In the genomic region with DNA sequence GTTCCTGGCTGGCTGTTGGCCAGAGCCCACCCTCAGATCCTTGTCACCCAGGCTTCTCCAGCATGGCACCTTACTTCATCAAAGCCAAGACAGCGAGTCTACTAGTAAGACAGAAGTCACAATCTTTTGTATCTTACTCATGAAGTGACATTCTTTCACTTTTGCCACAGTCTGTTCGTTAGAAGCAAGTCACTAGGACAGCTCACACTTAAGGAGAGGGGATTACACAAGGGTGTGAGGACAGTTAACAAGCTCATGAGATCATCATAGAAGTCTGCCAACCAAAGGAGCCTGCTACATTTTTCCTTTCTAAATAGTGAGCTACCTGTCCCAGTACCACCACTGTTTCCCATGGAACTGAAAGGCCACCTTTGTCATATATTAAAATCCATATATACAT, we compare ENCODE assay signal across 24 cellular contexts.
DNase-seq lines count a peak whose midpoint lies in the region; ATAC-seq and TF ChIP-seq lines count a peak whose summit lies in the region.
"Had no signal": no experiment of that assay in that cellular context is flagged by ENCODE, and none has a peak within 500 bp of the region (broad histone marks: within the 10 kb centered on the region; RNA-seq: fewer than 3 reads in every experiment).

No MANE protein-coding gene starts in this region.

- H3K27ac Mint-ChIP-seq in activated CD4-positive, alpha-beta T cell treated with anti-CD3 and anti-CD28 coated beads, Interleukin-2, amount 10 ng/mL, durations not matched to agents 7 days and 5 days = peak overlapping the region; percentile 54
- peak overlapping the region; percentile 49 for H3K27ac Mint-ChIP-seq in CD8-positive, alpha-beta T cell
- H3K27ac Mint-ChIP-seq in WTC11 = peak overlapping the region; percentile 57; the same call in 1 of the 2 replicates
- H3K27ac Mint-ChIP-seq: neural progenitor cell had no signal

- no CpG with 5 or more reads among the region's 2 CpGs for WGBS in mesendoderm (ENCODE audit: extremely low coverage, insufficient coverage, low lambda C conversion rate)
- WGBS in neuronal stem cell (ENCODE audit: extremely low coverage in 2 of 2, insufficient read length in 2 of 2, insufficient replicate concordance in 1 of 2), 2 donors = no CpG with 5 or more reads among the region's 2 CpGs

- no peaks in the 10 kb centered on the region for H3K27me3 Mint-ChIP-seq in activated CD4-positive, alpha-beta T cell treated with anti-CD3 and anti-CD28 coated beads, Interleukin-2, amount 10 ng/mL, durations not matched to agents 7 days and 5 days
- no peaks in the 10 kb centered on the region for H3K27me3 Mint-ChIP-seq in CD8-positive, alpha-beta T cell (ENCODE audit: low read depth)
- H3K27me3 Mint-ChIP-seq in WTC11 (ENCODE audit: low read depth) = no peaks in the 10 kb centered on the region

- no peak overlapping the region for H3K18ac ChIP-seq in mesendoderm (ENCODE audit: low read length)
- no peak overlapping the region for H3K18ac ChIP-seq in neuronal stem cell (ENCODE audit: low read length)

- CTCF ChIA-PET in activated CD4-positive, alpha-beta T cell treated with anti-CD3 and anti-CD28 coated beads, Interleukin-2, amount 10 ng/mL, durations not matched to agents 7 days and 5 days (lab: Charles Lee) = interaction anchor here (0.6 to 1.6 kb wide), 2 partner anchors 9 to 64 kb away, joined by 3 to 4 read pairs; no protein-coding TSS in a partner anchor
- CTCF ChIA-PET in CD8-positive, alpha-beta T cell (lab: Charles Lee) = interaction anchor here (1.4 kb wide), 1 partner anchor 282 kb away, joined by 5 read pairs; no protein-coding TSS in a partner anchor
- CTCF ChIA-PET in WTC11 (lab: Charles Lee) = interaction anchor here (1.8 kb wide), 1 partner anchor 102 kb away, joined by 8 read pairs; no protein-coding TSS in a partner anchor

- H3K23ac ChIP-seq in mesendoderm (ENCODE audit: low read length) (no peak overlapping the region), neuronal stem cell (ENCODE audit: low read depth, low read length, poor library complexity) (no peak overlapping the region)

- H3K4me3 ChIP-seq in CD8-positive, alpha-beta T cell (ENCODE audit: low read depth, low read length) = no peak overlapping the region
- H3K4me3 ChIP-seq in mesendoderm (ENCODE audit: low read length) (no peak overlapping the region), neuronal stem cell (ENCODE audit: low read length in 2 of 2) (no peak overlapping the region)
- H3K4me3 ChIP-seq: A549, cardiac muscle cell, gastrocnemius medialis, MG63, neural progenitor cell, suprapubic skin had no signal

- H3K9ac ChIP-seq in mesendoderm (ENCODE audit: low read length) (no peak overlapping the region), neuronal stem cell (ENCODE audit: low read depth, low read length, poor library complexity) (no peak overlapping the region)
- H3K9ac ChIP-seq: neural progenitor cell, SK-N-SH had no signal

- H3K56ac ChIP-seq in mesendoderm (ENCODE audit: low read length) = no peak overlapping the region

- H2BK12ac ChIP-seq in neuronal stem cell (ENCODE audit: low read length) = no peak overlapping the region

- H3K4me1 ChIP-seq in CD8-positive, alpha-beta T cell (ENCODE audit: insufficient read depth, low read length) = no peaks in the 10 kb centered on the region
- H3K4me1 ChIP-seq in mesendoderm (ENCODE audit: control insufficient read depth, low read depth, low read length) = no peaks in the 10 kb centered on the region
- H3K4me1 ChIP-seq in neuronal stem cell (ENCODE audit: control insufficient read depth in 2 of 2, insufficient read depth in 1 of 2, low read depth in 1 of 2, low read length in 2 of 2) = no peaks in the 10 kb centered on the region
- H3K4me1 ChIP-seq: A549, gastrocnemius medialis, neural progenitor cell, suprapubic skin had no signal

- H2BK15ac ChIP-seq in mesendoderm (replicated peaks; ENCODE audit: low read depth) = no peak overlapping the region
- H2BK15ac ChIP-seq in neuronal stem cell (ENCODE audit: low read length) = no peak overlapping the region

- H4K5ac ChIP-seq in mesendoderm (ENCODE audit: low read length) = no peak overlapping the region

- no peak overlapping the region for H3K27ac ChIP-seq in CD8-positive, alpha-beta T cell (ENCODE audit: low read depth, low read length)
- H3K27ac ChIP-seq in mesendoderm (ENCODE audit: low read depth, low read length) = no peak overlapping the region
- no peak overlapping the region for H3K27ac ChIP-seq in neuronal stem cell (replicated peaks; ENCODE audit: low read length)
- H3K27ac ChIP-seq: A549, cardiac muscle cell, epithelial cell of prostate, gastrocnemius medialis, neural progenitor cell, suprapubic skin had no signal

- H3K9me3 ChIP-seq in CD8-positive, alpha-beta T cell (ENCODE audit: low read length) = no peaks in the 10 kb centered on the region
- H3K9me3 ChIP-seq in neuronal stem cell (replicated peaks in 1 of 2; ENCODE audit: control insufficient read depth in 2 of 2, insufficient read depth in 1 of 2, low read depth in 1 of 2, low read length in 2 of 2) = no peaks in the 10 kb centered on the region
- H3K9me3 ChIP-seq: A549, gastrocnemius medialis, MG63, SK-N-SH, suprapubic skin had no signal

- no peak for ATAC-seq in CD8-positive, alpha-beta T cell
- no peak for ATAC-seq in WTC11
- no peak for ATAC-seq in GM21423 (IDR thresholded peaks at IDR 0.05; ENCODE audit: unreplicated experiment)
- ATAC-seq: A549, gastrocnemius medialis had no signal

- DNase-seq in activated CD4-positive, alpha-beta T cell treated with anti-CD3 and anti-CD28 coated beads, Interleukin-2, amount 10 ng/mL, durations not matched to agents 7 days and 5 days = no peak
- no peak for DNase-seq in activated CD4-positive, alpha-beta T cell treated with anti-CD3 and anti-CD28 coated beads for 48 hours
- DNase-seq in CD8-positive, alpha-beta T cell = no peak
- no peak for DNase-seq in WTC11 (ENCODE audit: low spot score)
- DNase-seq in mesendoderm = peak; percentile 25
- DNase-seq in neuronal stem cell (ENCODE audit: low spot score) = no peak
- DNase-seq in HK-2 (ENCODE audit: unreplicated experiment) = no peak
- DNase-seq: activated T-cell treated with anti-CD3 and anti-CD28 coated beads, Interleukin-2, amount 50 U/mL, for 48 hours; C1 segment of cervical spinal cord; dermis blood vessel endothelial cell; DMS153; gastrocnemius medialis; MG63; NCI-H1930; RPMI8226; SK-N-SH; small intestine; stimulated activated CD4-positive, alpha-beta T cell treated with anti-CD3 and anti-CD28 coated beads, Interleukin-4, amount 100 ng/mL, for 24 hours had no signal

- POLR2A ChIA-PET in activated CD4-positive, alpha-beta T cell treated with anti-CD3 and anti-CD28 coated beads, Interleukin-2, amount 10 ng/mL, durations not matched to agents 7 days and 5 days (lab: Charles Lee) = no interaction called here
- POLR2A ChIA-PET in CD8-positive, alpha-beta T cell (lab: Charles Lee) = no interaction called here
- POLR2A ChIA-PET in WTC11 (lab: Charles Lee) = no interaction called here

- H3K4ac ChIP-seq in mesendoderm (ENCODE audit: low read depth, low read length) (no peak overlapping the region), neuronal stem cell (ENCODE audit: low read length) (no peak overlapping the region)

- no peak for TF ChIP-seq CTCF in CD8-positive, alpha-beta T cell (IDR thresholded peaks at IDR 0.05)
- TF ChIP-seq CTCF in WTC11 (IDR thresholded peaks at IDR 0.05) = no peak

- H3K4me2 ChIP-seq in mesendoderm (ENCODE audit: low read length) (no peak overlapping the region), neuronal stem cell (ENCODE audit: insufficient read depth, low read length, poor library complexity, severe bottlenecking) (no peak overlapping the region)
- H3K4me2 ChIP-seq: A549, neural progenitor cell, SK-N-SH had no signal

- H3K27me3 ChIP-seq in CD8-positive, alpha-beta T cell (ENCODE audit: insufficient read depth, low read length) = no peaks in the 10 kb centered on the region
- H3K27me3 ChIP-seq in mesendoderm (ENCODE audit: insufficient read depth, low read length, poor library complexity) (no peaks in the 10 kb centered on the region), neuronal stem cell (ENCODE audit: control insufficient read depth in 3 of 3, insufficient read depth in 3 of 3, low read depth in 1 of 3, low read length in 3 of 3) (no peaks in the 10 kb centered on the region)
- H3K27me3 ChIP-seq: cardiac muscle cell, gastrocnemius medialis, MG63, neural progenitor cell, suprapubic skin had no signal

- H2AK5ac ChIP-seq in mesendoderm (ENCODE audit: low read length) = no peak overlapping the region
- no peak overlapping the region for H2AK5ac ChIP-seq in neuronal stem cell (ENCODE audit: low read depth, low read length)

- H3K36me3 ChIP-seq in CD8-positive, alpha-beta T cell (ENCODE audit: insufficient read depth, low read length) = peaks cover 23% of the 10 kb centered on the region
- H3K36me3 ChIP-seq in mesendoderm (ENCODE audit: control insufficient read depth, insufficient read depth, low read length) (no peaks in the 10 kb centered on the region), neuronal stem cell (replicated peaks in 1 of 2; ENCODE audit: control insufficient read depth in 2 of 2, insufficient read depth in 2 of 2, low read length in 2 of 2) (peaks cover 0 to 53% of the 10 kb centered on the region in 2 donors)
- H3K36me3 ChIP-seq: neural progenitor cell had no signal

- H3K79me1 ChIP-seq in mesendoderm (ENCODE audit: low read length) (no peaks in the 10 kb centered on the region), neuronal stem cell (ENCODE audit: low read depth, low read length) (no peaks in the 10 kb centered on the region)

- H2BK120ac ChIP-seq in mesendoderm (ENCODE audit: low read depth, low read length) = no peak overlapping the region
- H2BK120ac ChIP-seq in neuronal stem cell (ENCODE audit: low read depth, low read length) = no peak overlapping the region

- H4K91ac ChIP-seq in neuronal stem cell (ENCODE audit: low read depth, low read length, poor library complexity) = no peak overlapping the region

- H3K36me3 Mint-ChIP-seq in activated CD4-positive, alpha-beta T cell treated with anti-CD3 and anti-CD28 coated beads, Interleukin-2, amount 10 ng/mL, durations not matched to agents 7 days and 5 days (ENCODE audit: low read depth) = peaks cover 33% of the 10 kb centered on the region
- peaks cover 65% of the 10 kb centered on the region for H3K36me3 Mint-ChIP-seq in CD8-positive, alpha-beta T cell
- peaks cover 25% of the 10 kb centered on the region for H3K36me3 Mint-ChIP-seq in WTC11

- H4K8ac ChIP-seq in mesendoderm (ENCODE audit: low read depth, low read length) (no peak overlapping the region), neuronal stem cell (ENCODE audit: low read depth, low read length) (no peak overlapping the region)

- intact Hi-C loops in CD8-positive, alpha-beta T cell (cut with DNase I, micrococcal nuclease) = no loop called here

- no peaks in the 10 kb centered on the region for H3K9me3 Mint-ChIP-seq in activated CD4-positive, alpha-beta T cell treated with anti-CD3 and anti-CD28 coated beads, Interleukin-2, amount 10 ng/mL, durations not matched to agents 7 days and 5 days
- H3K9me3 Mint-ChIP-seq in CD8-positive, alpha-beta T cell = no peaks in the 10 kb centered on the region
- no peaks in the 10 kb centered on the region for H3K9me3 Mint-ChIP-seq in WTC11
- H3K9me3 Mint-ChIP-seq: neural progenitor cell had no signal

- H3K14ac ChIP-seq in neuronal stem cell (ENCODE audit: low read length) = no peak overlapping the region

- H2AFZ ChIP-seq in neuronal stem cell (ENCODE audit: low read length) = no peak overlapping the region
- H2AFZ ChIP-seq: neural progenitor cell had no signal

- peaks cover 7% of the 10 kb centered on the region for H3K4me1 Mint-ChIP-seq in activated CD4-positive, alpha-beta T cell treated with anti-CD3 and anti-CD28 coated beads, Interleukin-2, amount 10 ng/mL, durations not matched to agents 7 days and 5 days
- H3K4me1 Mint-ChIP-seq in CD8-positive, alpha-beta T cell (ENCODE audit: low read depth) = peaks cover 2% of the 10 kb centered on the region
- no peaks in the 10 kb centered on the region for H3K4me1 Mint-ChIP-seq in WTC11
- H3K4me1 Mint-ChIP-seq: neural progenitor cell had no signal

- H2BK5ac ChIP-seq in mesendoderm (ENCODE audit: low read length) (no peak overlapping the region), neuronal stem cell (ENCODE audit: low read length) (no peak overlapping the region)

- H3K79me2 ChIP-seq in mesendoderm (ENCODE audit: control insufficient read depth, insufficient read depth, low read length) = no peaks in the 10 kb centered on the region

- no peak overlapping the region for H3K4me3 Mint-ChIP-seq in activated CD4-positive, alpha-beta T cell treated with anti-CD3 and anti-CD28 coated beads, Interleukin-2, amount 10 ng/mL, durations not matched to agents 7 days and 5 days
- no peak overlapping the region for H3K4me3 Mint-ChIP-seq in CD8-positive, alpha-beta T cell
- H3K4me3 Mint-ChIP-seq in WTC11 = no peak overlapping the region
- H3K4me3 Mint-ChIP-seq: neural progenitor cell had no signal
